20 cellular contexts compared by ENCODE assay signal in genomic region chr16:79296491-79296890, GRCh38.
A peak's percentile ranks its signal among the peaks of the same experiment; 100 is the strongest.
DNase-seq lines count a peak whose midpoint lies in the region; ATAC-seq and TF ChIP-seq lines count a peak whose summit lies in the region.
"Had no signal": no experiment of that assay in that cellular context is flagged by ENCODE, and none has a peak within 500 bp of the region (broad histone marks: within the 10 kb centered on the region; RNA-seq: fewer than 3 reads in every experiment).

No MANE protein-coding gene starts in this region.

- H3K36me3 ChIP-seq in DND-41 (ENCODE audit: insufficient read depth, low read length) (no peaks in the 10 kb centered on the region), neural progenitor cell (no peaks in the 10 kb centered on the region)
- H3K36me3 ChIP-seq: Peyer's patch had no signal

- H3K4me1 Mint-ChIP-seq in activated CD4-positive, alpha-beta T cell treated with anti-CD3 and anti-CD28 coated beads, Interleukin-2, amount 10 ng/mL, durations not matched to agents 24 days and 14 days: peaks cover 7% of the 10 kb centered on the region
- H3K4me1 Mint-ChIP-seq in activated T-helper 17 cell treated with anti-CD3 and anti-CD28 coated beads, Interleukin-2, amount 50 U/mL, for 72 hours: peaks cover 17% of the 10 kb centered on the region
- H3K4me1 Mint-ChIP-seq in neural progenitor cell: peaks cover 45% of the 10 kb centered on the region
- H3K4me1 Mint-ChIP-seq in activated naive CD8-positive, alpha-beta T cell treated with anti-CD3 and anti-CD28 coated beads for 36 hours: peaks cover 2% of the 10 kb centered on the region
- H3K4me1 Mint-ChIP-seq: B cell had no signal

- H3K4me3 Mint-ChIP-seq in activated CD4-positive, alpha-beta T cell treated with anti-CD3 and anti-CD28 coated beads, Interleukin-2, amount 10 ng/mL, durations not matched to agents 24 days and 14 days: no peak overlapping the region
- H3K4me3 Mint-ChIP-seq in activated T-helper 17 cell treated with anti-CD3 and anti-CD28 coated beads, Interleukin-2, amount 50 U/mL, for 72 hours: peak overlapping the region; percentile 48
- no peak overlapping the region for H3K4me3 Mint-ChIP-seq in neural progenitor cell
- no peak overlapping the region for H3K4me3 Mint-ChIP-seq in activated naive CD8-positive, alpha-beta T cell treated with anti-CD3 and anti-CD28 coated beads for 36 hours
- H3K4me3 Mint-ChIP-seq: B cell, CD14-positive monocyte had no signal

- H3K27me3 ChIP-seq in DND-41 (ENCODE audit: insufficient read depth, low read length, poor library complexity) (no peaks in the 10 kb centered on the region), neural progenitor cell (peaks cover 12% of the 10 kb centered on the region)
- H3K27me3 ChIP-seq: Peyer's patch had no signal

- H3F3A ChIP-seq in neural progenitor cell (ENCODE audit: low read depth): peaks cover 37% of the 10 kb centered on the region

- H3K4me1 ChIP-seq in DND-41 (ENCODE audit: insufficient read depth, low read length) (peaks cover 3% of the 10 kb centered on the region; the same call in 1 of the 2 replicates), neural progenitor cell (peaks cover 48% of the 10 kb centered on the region)
- H3K4me1 ChIP-seq: A549 had no signal

- H3K4me3 ChIP-seq in DND-41 (ENCODE audit: low read depth in 1 of 2, low read length in 2 of 2) (no peak overlapping the region), neural progenitor cell (no peak overlapping the region)
- H3K4me3 ChIP-seq: A549, Peyer's patch had no signal

- peaks cover 1% of the 10 kb centered on the region for H3K27me3 Mint-ChIP-seq in activated CD4-positive, alpha-beta T cell treated with anti-CD3 and anti-CD28 coated beads, Interleukin-2, amount 10 ng/mL, durations not matched to agents 24 days and 14 days
- no peaks in the 10 kb centered on the region for H3K27me3 Mint-ChIP-seq in activated T-helper 17 cell treated with anti-CD3 and anti-CD28 coated beads, Interleukin-2, amount 50 U/mL, for 72 hours
- H3K27me3 Mint-ChIP-seq in neural progenitor cell (ENCODE audit: insufficient read depth, low read depth): peaks cover 49% of the 10 kb centered on the region
- peaks cover 35% of the 10 kb centered on the region for H3K27me3 Mint-ChIP-seq in activated naive CD8-positive, alpha-beta T cell treated with anti-CD3 and anti-CD28 coated beads for 36 hours

- H3K4me2 ChIP-seq in DND-41 (ENCODE audit: insufficient read depth, low read length): no peak overlapping the region
- H3K4me2 ChIP-seq in neural progenitor cell: no peak overlapping the region
- H3K4me2 ChIP-seq: A549 had no signal

- no peaks in the 10 kb centered on the region for H3K36me3 Mint-ChIP-seq in activated CD4-positive, alpha-beta T cell treated with anti-CD3 and anti-CD28 coated beads, Interleukin-2, amount 10 ng/mL, durations not matched to agents 24 days and 14 days (ENCODE audit: low read depth)
- no peaks in the 10 kb centered on the region for H3K36me3 Mint-ChIP-seq in activated T-helper 17 cell treated with anti-CD3 and anti-CD28 coated beads, Interleukin-2, amount 50 U/mL, for 72 hours (ENCODE audit: low read depth)
- H3K36me3 Mint-ChIP-seq in neural progenitor cell: no peaks in the 10 kb centered on the region
- H3K36me3 Mint-ChIP-seq in activated naive CD8-positive, alpha-beta T cell treated with anti-CD3 and anti-CD28 coated beads for 36 hours: no peaks in the 10 kb centered on the region
- H3K36me3 Mint-ChIP-seq: CD14-positive monocyte had no signal

- H3K79me2 ChIP-seq in DND-41 (ENCODE audit: insufficient read depth, low read length): no peaks in the 10 kb centered on the region
- no peaks in the 10 kb centered on the region for H3K79me2 ChIP-seq in neural progenitor cell (ENCODE audit: low read depth)

- H4K20me1 ChIP-seq in DND-41 (ENCODE audit: insufficient read depth, low read length) (no peaks in the 10 kb centered on the region), neural progenitor cell (ENCODE audit: low read depth) (peaks cover 12% of the 10 kb centered on the region)

- peak; percentile 63 for DNase-seq in activated CD4-positive, alpha-beta T cell treated with anti-CD3 and anti-CD28 coated beads, Interleukin-2, amount 10 ng/mL, durations not matched to agents 24 days and 14 days
- no peak for DNase-seq in activated CD4-positive, alpha-beta T cell treated with anti-CD3 and anti-CD28 coated beads for 48 hours
- DNase-seq in DND-41: peak; percentile 23
- no peak for DNase-seq in neural progenitor cell (ENCODE audit: low spot score)
- DNase-seq in activated naive CD8-positive, alpha-beta T cell treated with anti-CD3 and anti-CD28 coated beads for 36 hours: no peak
- DNase-seq: COR-L47, GDM1, H7, Karpas-422, NCI-H1694, NCI-H2081 treated with DMSO at 0.1 percent for 48 hours, NCI-H446 treated with DMSO at 0.1 percent for 48 hours, NCI-H774, Peyer's patch had no signal

- ATAC-seq in DND-41 (ENCODE audit: insufficient read depth, low read depth) (peak; percentile 74), GM18870 (IDR thresholded peaks at IDR 0.05; ENCODE audit: unreplicated experiment) (no peak)
- no peak for ATAC-seq in activated T-helper 17 cell treated with anti-CD3 and anti-CD28 coated beads, Interleukin-2, amount 50 U/mL, for 72 hours (replicated peaks)
- ATAC-seq: A549, SK-N-SH treated with all-trans-retinoic acid at 6 μM for 48 hours had no signal

- TF ChIP-seq CTCF in DND-41 (IDR thresholded peaks at IDR 0.05; ENCODE audit: borderline replicate concordance, extremely low read depth, low read length, poor library complexity, severe bottlenecking) (no peak), neural progenitor cell (IDR thresholded peaks at IDR 0.05) (no peak)

- H3K9me3 Mint-ChIP-seq in activated CD4-positive, alpha-beta T cell treated with anti-CD3 and anti-CD28 coated beads, Interleukin-2, amount 10 ng/mL, durations not matched to agents 24 days and 14 days: peaks cover 6% of the 10 kb centered on the region
- no peaks in the 10 kb centered on the region for H3K9me3 Mint-ChIP-seq in activated T-helper 17 cell treated with anti-CD3 and anti-CD28 coated beads, Interleukin-2, amount 50 U/mL, for 72 hours
- peaks cover 7% of the 10 kb centered on the region for H3K9me3 Mint-ChIP-seq in neural progenitor cell
- H3K9me3 Mint-ChIP-seq in activated naive CD8-positive, alpha-beta T cell treated with anti-CD3 and anti-CD28 coated beads for 36 hours: no peaks in the 10 kb centered on the region

- H2AFZ ChIP-seq in DND-41 (ENCODE audit: low read depth, low read length): no peak overlapping the region
- no peak overlapping the region for H2AFZ ChIP-seq in neural progenitor cell (replicated peaks)

- H3K27ac Mint-ChIP-seq in activated CD4-positive, alpha-beta T cell treated with anti-CD3 and anti-CD28 coated beads, Interleukin-2, amount 10 ng/mL, durations not matched to agents 24 days and 14 days: no peak overlapping the region
- no peak overlapping the region for H3K27ac Mint-ChIP-seq in activated T-helper 17 cell treated with anti-CD3 and anti-CD28 coated beads, Interleukin-2, amount 50 U/mL, for 72 hours
- peak overlapping the region; percentile 6 for H3K27ac Mint-ChIP-seq in neural progenitor cell
- no peak overlapping the region for H3K27ac Mint-ChIP-seq in activated naive CD8-positive, alpha-beta T cell treated with anti-CD3 and anti-CD28 coated beads for 36 hours
- H3K27ac Mint-ChIP-seq: B cell had no signal

- intact Hi-C loops in activated CD4-positive, alpha-beta T cell treated with anti-CD3 and anti-CD28 coated beads, Interleukin-2, amount 10 ng/mL, durations not matched to agents 24 days and 14 days (cut with micrococcal nuclease): no loop called here

- H3K9me3 ChIP-seq in DND-41 (ENCODE audit: insufficient read depth, low read length, severe bottlenecking) (no peaks in the 10 kb centered on the region), neural progenitor cell (ENCODE audit: low read depth) (no peaks in the 10 kb centered on the region)
- H3K9me3 ChIP-seq: A549, Peyer's patch had no signal

- H3K27ac ChIP-seq in DND-41 (ENCODE audit: low read length): no peak overlapping the region
- no peak overlapping the region for H3K27ac ChIP-seq in neural progenitor cell
- H3K27ac ChIP-seq: A549, Peyer's patch had no signal

- H3K9ac ChIP-seq in DND-41 (ENCODE audit: low read depth, low read length) (no peak overlapping the region), neural progenitor cell (no peak overlapping the region)

Comparison
In these comparisons a context has a peak if more than half of its experiments do, and no peak if none do; other contexts are left out.
1. DNase-seq: peak in activated CD4-positive, alpha-beta T cell treated with anti-CD3 and anti-CD28 coated beads, Interleukin-2, amount 10 ng/mL, durations not matched to agents 24 days and 14 days (single experiment) and DND-41 (single experiment); none in activated CD4-positive, alpha-beta T cell treated with anti-CD3 and anti-CD28 coated beads for 48 hours (single experiment), neural progenitor cell (single experiment) and activated naive CD8-positive, alpha-beta T cell treated with anti-CD3 and anti-CD28 coated beads for 36 hours (single experiment).